ENCODE assay signal across 8 cellular contexts in the genomic region with DNA sequence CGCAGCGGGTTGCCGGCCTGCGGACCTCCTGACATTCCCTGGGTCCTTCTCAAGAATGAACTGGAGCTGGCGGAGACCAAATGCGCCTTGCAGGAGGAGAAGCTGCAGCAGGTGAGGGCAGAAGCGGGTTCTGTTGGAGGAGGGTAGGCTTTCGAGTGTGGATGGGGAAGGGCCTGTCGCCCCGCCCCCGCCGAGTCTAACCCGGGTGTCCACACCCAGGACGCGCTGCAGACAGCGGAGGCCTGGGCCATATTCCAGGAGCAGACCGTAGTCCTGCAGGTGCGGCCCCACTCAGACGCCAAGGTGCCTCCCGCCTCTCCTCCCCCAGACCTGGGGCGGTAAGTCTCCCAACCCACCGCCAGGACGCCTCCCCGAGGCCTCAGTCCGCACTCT.
DNase-seq lines count a peak whose midpoint lies in the region; ATAC-seq and TF ChIP-seq lines count a peak whose summit lies in the region.
"Not testable (repeated sequence)": the region's sequence is repeated elsewhere in the genome, so short reads cannot be mapped to it uniquely, and the experiment has no call there.

No MANE protein-coding gene starts in this region.

- not testable (repeated sequence) for H3K27ac ChIP-seq in DND-41 (ENCODE audit: low read length); OCI-LY1 (ENCODE audit: low read depth, low read length, poor library complexity, severe bottlenecking)

- not testable (repeated sequence) for H3K36me3 Mint-ChIP-seq in activated T-cell treated with anti-CD3 and anti-CD28 coated beads, Interleukin-2, amount 50 U/mL, for 72 hours (ENCODE audit: insufficient read depth in 2 of 2); mesothelial cell of epicardium

- not testable (repeated sequence) for H3K79me2 ChIP-seq in DND-41 (ENCODE audit: insufficient read depth, low read length); OCI-LY1 (ENCODE audit: insufficient read depth, low read length)

- not testable (repeated sequence) for H3K9me2 ChIP-seq in OCI-LY1 (ENCODE audit: low read depth, low read length)

- not testable (repeated sequence) for DNase-seq in DND-41; epithelial cell of esophagus (ENCODE audit: low read depth); mesothelial cell of epicardium (ENCODE audit: low spot score in 2 of 2, unreplicated experiment in 2 of 2); stimulated activated naive CD8-positive, alpha-beta T cell treated with anti-CD3 and anti-CD28 coated beads, Interleukin-15, Interleukin-2, amounts not matched to agents 100 U/mL and 50 U/mL, for 24 hours
- peak in 1 of 2 donors; percentile 73 for DNase-seq in activated T-cell treated with anti-CD3 and anti-CD28 coated beads, Interleukin-2, amount 50 U/mL, for 72 hours

- H3K4me3 ChIP-seq in DND-41 (ENCODE audit: low read depth in 1 of 2, low read length in 2 of 2) (peak overlapping the region in 1 of 2 experiments; percentile 82; a peak in 2 of 4 replicates), OCI-LY1 (ENCODE audit: low read depth, low read length, poor library complexity, severe bottlenecking) (peak overlapping the region; percentile 45), epithelial cell of esophagus (ENCODE audit: low read length) (peak overlapping the region; percentile 46)

- H3K4me3 Mint-ChIP-seq in activated T-cell treated with anti-CD3 and anti-CD28 coated beads, Interleukin-2, amount 50 U/mL, for 72 hours = peak overlapping the region; percentile 96 to 97
- H3K4me3 Mint-ChIP-seq in mesothelial cell of epicardium = peak overlapping the region; percentile 92

- not testable (repeated sequence) for H3F3A ChIP-seq in OCI-LY1 (ENCODE audit: insufficient read depth, low read length)

- ATAC-seq in DND-41 (ENCODE audit: insufficient read depth, low read depth) (peak; percentile 5; the same call in 2 of the 3 replicates), GM21447 (IDR thresholded peaks at IDR 0.05; ENCODE audit: unreplicated experiment) (peak; percentile 6), HG02981 (IDR thresholded peaks at IDR 0.05; ENCODE audit: unreplicated experiment) (peak; percentile 5)
- ATAC-seq in activated T-cell treated with anti-CD3 and anti-CD28 coated beads, Interleukin-2, amount 50 U/mL, for 72 hours (replicated peaks in 1 of 2) = peak; percentile 43 to 44
- peak; percentile 25 for ATAC-seq in stimulated activated naive CD8-positive, alpha-beta T cell treated with anti-CD3 and anti-CD28 coated beads, Interleukin-15, Interleukin-2, amounts not matched to agents 100 U/mL and 50 U/mL, for 24 hours

- H3K4me1 ChIP-seq in DND-41 (ENCODE audit: insufficient read depth, low read length) = not testable (repeated sequence)
- H3K4me1 ChIP-seq in OCI-LY1 (ENCODE audit: insufficient read depth, low read length, severe bottlenecking) = peaks cover 12% of the 10 kb centered on the region

- H3K36me3 ChIP-seq in DND-41 (ENCODE audit: insufficient read depth, low read length); OCI-LY1 (ENCODE audit: insufficient read depth, low read length): not testable (repeated sequence)

- not testable (repeated sequence) for H3K27ac Mint-ChIP-seq in activated T-cell treated with anti-CD3 and anti-CD28 coated beads, Interleukin-2, amount 50 U/mL, for 72 hours; mesothelial cell of epicardium

- not testable (repeated sequence) for H3K9ac ChIP-seq in DND-41 (ENCODE audit: low read depth, low read length); OCI-LY1 (ENCODE audit: low read length)

- peaks cover 21% of the 10 kb centered on the region for H3K4me1 Mint-ChIP-seq in activated T-cell treated with anti-CD3 and anti-CD28 coated beads, Interleukin-2, amount 50 U/mL, for 72 hours (ENCODE audit: low read depth)
- peaks cover 13% of the 10 kb centered on the region for H3K4me1 Mint-ChIP-seq in mesothelial cell of epicardium

- H2AFZ ChIP-seq in DND-41 (ENCODE audit: low read depth, low read length); OCI-LY1 (ENCODE audit: low read length): not testable (repeated sequence)

- TF ChIP-seq CTCF in DND-41 (IDR thresholded peaks at IDR 0.05; ENCODE audit: borderline replicate concordance, extremely low read depth, low read length, poor library complexity, severe bottlenecking); OCI-LY1 (IDR thresholded peaks at IDR 0.05; ENCODE audit: low read length); epithelial cell of esophagus (IDR thresholded peaks at IDR 0.05; ENCODE audit: insufficient read depth, low read depth, low read length, missing control alignments); mesothelial cell of epicardium (IDR thresholded peaks at IDR 0.05; ENCODE audit: unreplicated experiment): not testable (repeated sequence)

- H4K20me1 ChIP-seq in DND-41 (ENCODE audit: insufficient read depth, low read length); OCI-LY1 (ENCODE audit: insufficient read depth, low read length): not testable (repeated sequence)

- not testable (repeated sequence) for H3K9me3 Mint-ChIP-seq in activated T-cell treated with anti-CD3 and anti-CD28 coated beads, Interleukin-2, amount 50 U/mL, for 72 hours; mesothelial cell of epicardium

- peaks cover 12% of the 10 kb centered on the region for H3K27me3 Mint-ChIP-seq in activated T-cell treated with anti-CD3 and anti-CD28 coated beads, Interleukin-2, amount 50 U/mL, for 72 hours (ENCODE audit: low read depth)
- peaks cover 17% of the 10 kb centered on the region for H3K27me3 Mint-ChIP-seq in mesothelial cell of epicardium (ENCODE audit: low read depth)

- H3K4me2 ChIP-seq in DND-41 (ENCODE audit: insufficient read depth, low read length) (peak overlapping the region; percentile 93), OCI-LY1 (ENCODE audit: low read length) (peak overlapping the region; percentile 50)

- H3K27me3 ChIP-seq in DND-41 (ENCODE audit: insufficient read depth, low read length, poor library complexity); OCI-LY1 (ENCODE audit: insufficient read depth, low read length): not testable (repeated sequence)

- H3K9me3 ChIP-seq in DND-41 (ENCODE audit: insufficient read depth, low read length, severe bottlenecking); OCI-LY1 (ENCODE audit: low read length): not testable (repeated sequence)
